In the genomic region with DNA sequence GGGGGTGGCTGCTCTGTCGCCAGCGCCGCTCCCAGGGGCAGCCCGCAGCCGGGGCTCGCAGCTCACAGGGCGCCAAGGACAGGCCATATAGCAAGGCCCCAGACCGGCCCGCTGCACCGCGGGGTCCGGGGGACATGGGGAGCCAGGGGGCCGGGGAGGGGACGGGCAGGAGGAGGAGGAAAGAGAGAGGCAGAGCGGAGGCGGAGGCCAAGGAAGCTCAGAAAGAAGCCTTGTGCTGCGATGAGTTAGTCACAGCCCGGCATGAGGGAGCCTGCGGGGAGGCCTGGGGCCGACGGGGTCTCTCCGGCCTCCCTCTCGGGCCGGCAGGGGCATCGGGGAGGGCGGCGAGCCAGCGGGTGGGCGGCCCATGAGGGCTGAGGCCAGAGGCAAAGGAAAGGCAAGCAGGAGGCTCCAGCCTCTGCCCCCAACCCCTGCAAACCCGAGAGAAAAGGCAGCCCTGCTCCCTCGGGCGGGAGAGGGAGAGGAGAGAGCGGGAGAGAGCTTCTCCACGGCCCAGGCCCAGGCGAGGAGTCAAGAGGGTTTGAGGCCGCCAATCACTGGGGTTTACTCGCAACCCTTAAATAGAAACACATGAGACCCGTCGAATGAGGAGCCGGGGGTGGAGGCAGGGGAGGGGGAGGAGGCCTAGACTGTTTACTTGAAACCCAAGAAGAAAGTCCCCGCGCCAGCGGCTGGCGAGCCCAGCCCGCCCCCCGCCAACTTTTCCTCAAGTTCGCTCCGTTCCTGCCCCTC, we compare ENCODE assay signal across 8 cellular contexts.
A peak's percentile ranks its signal among the peaks of the same experiment; 100 is the strongest.
DNase-seq lines count a peak whose midpoint lies in the region; ATAC-seq, FAIRE-seq and TF ChIP-seq lines count a peak whose summit lies in the region.

No MANE protein-coding gene starts in this region.

- H3K36me3 ChIP-seq in breast epithelium (no peaks in the 10 kb centered on the region), keratinocyte (ENCODE audit: control insufficient read depth in 2 of 2, extremely low read depth in 1 of 2, insufficient read depth in 2 of 2, low read length in 2 of 2) (peaks cover 39 to 60% of the 10 kb centered on the region in 2 experiments)

- TF ChIP-seq CTCF in AG10803 (conservative IDR thresholded peaks at IDR 0.05; ENCODE audit: low read length), result no peak
- no peak for TF ChIP-seq CTCF in breast epithelium (IDR thresholded peaks at IDR 0.05)
- no peak for TF ChIP-seq CTCF in keratinocyte (optimal IDR thresholded peaks at IDR 0.05 in 1 of 3, IDR thresholded peaks at IDR 0.05 in 1 of 3, conservative IDR thresholded peaks at IDR 0.05 in 1 of 3; ENCODE audit: extremely low read depth in 1 of 3, insufficient read depth in 2 of 3, low read length in 3 of 3)

- ATAC-seq in T-helper 17 cell, result peak; percentile 83

- peak overlapping the region; percentile 91 for H3K4me3 Mint-ChIP-seq in T-helper 17 cell

- peak overlapping the region; percentile 83 for H3K4me3 ChIP-seq in AG10803 (ENCODE audit: low read length)
- H3K4me3 ChIP-seq in breast epithelium, result peak overlapping the region; percentile 61 to 89 (median 65)
- H3K4me3 ChIP-seq in keratinocyte (ENCODE audit: control insufficient read depth in 2 of 3, extremely low read depth in 1 of 3, insufficient read depth in 2 of 3, low read depth in 1 of 3, low read length in 3 of 3), result peak overlapping the region in 1 of 3 experiments; percentile 17

- H3K9me1 ChIP-seq in keratinocyte (ENCODE audit: control insufficient read depth, extremely low read depth, insufficient read depth, low read length), result no peaks in the 10 kb centered on the region

- H3K27ac ChIP-seq in breast epithelium, result peak overlapping the region; percentile 94 to 97
- peak overlapping the region; percentile 41 for H3K27ac ChIP-seq in keratinocyte (ENCODE audit: control insufficient read depth, insufficient read depth, low read length)

- peak overlapping the region; percentile 47 for H3K9ac ChIP-seq in keratinocyte (ENCODE audit: control insufficient read depth, extremely low read depth, insufficient read depth, low read length)

- H3K79me2 ChIP-seq in keratinocyte (ENCODE audit: control insufficient read depth, insufficient read depth, low read length), result peaks cover 58% of the 10 kb centered on the region

- intact Hi-C loops in breast epithelium (cut with DNase I; ENCODE audit: low total_unique reads), result no loop called here

- POLR2A ChIA-PET in HEK293T (lab: Yijun Ruan, JAX), result interaction anchor here (0.6 to 2.3 kb wide), 15 partner anchors 9 to 111 kb away, joined by 3 to 16 read pairs (median 3); no protein-coding TSS in a partner anchor

- DNase-seq in AG10803 (ENCODE audit: low read depth) (peak; percentile 95), HEK293T (ENCODE audit: extremely low spot score) (peak; percentile 82), T-helper 17 cell (peak; percentile 27 to 55 (median 40)), breast epithelium (ENCODE audit: low spot score in 2 of 2) (peak; percentile 73 to 89), keratinocyte (ENCODE audit: low read depth, low spot score) (no peak), NAMALWA (ENCODE audit: low spot score) (no peak), midbrain (lab: John Stamatoyannopoulos, UW) (no peak)
- DNase-seq in stimulated activated CD4-positive, alpha-beta T cell treated with anti-CD3 and anti-CD28 coated beads, Interleukin-2, amount 100 ng/mL, for 24 hours, result peak; percentile 39

- peak; percentile 64 for TF ChIP-seq POLR2A in breast epithelium (IDR thresholded peaks at IDR 0.05)

- H3K9me3 ChIP-seq in T-helper 17 cell (ENCODE audit: control insufficient read depth, low read length, poor library complexity, severe bottlenecking) (no peaks in the 10 kb centered on the region), breast epithelium (no peaks in the 10 kb centered on the region), keratinocyte (ENCODE audit: control insufficient read depth, low read depth, low read length) (no peaks in the 10 kb centered on the region)

- H3K4me1 ChIP-seq in breast epithelium (peaks cover 8 to 16% of the 10 kb centered on the region in 2 donors), keratinocyte (ENCODE audit: control insufficient read depth, extremely low read depth, insufficient read depth, low read length) (peaks cover 20% of the 10 kb centered on the region)

- H3K27me3 Mint-ChIP-seq in T-helper 17 cell, result no peaks in the 10 kb centered on the region

- dilution Hi-C loops in keratinocyte (cut with MboI; ENCODE audit: extremely low pct_ligation_motif_present, low sequenced_read_pairs), result no loop called here

- peak overlapping the region; percentile 80 for H3K27ac Mint-ChIP-seq in T-helper 17 cell

- H2AFZ ChIP-seq in keratinocyte (ENCODE audit: control insufficient read depth, low read length), result no peak overlapping the region

- no peak for FAIRE-seq in keratinocyte (lab: Jason Lieb, UNC)

- peaks cover 19% of the 10 kb centered on the region for H3K4me1 Mint-ChIP-seq in T-helper 17 cell

- peaks cover 2% of the 10 kb centered on the region for H3K36me3 Mint-ChIP-seq in T-helper 17 cell (ENCODE audit: low read depth)

- H3K27me3 ChIP-seq in breast epithelium (no peaks in the 10 kb centered on the region), keratinocyte (ENCODE audit: control insufficient read depth, extremely low read depth, insufficient read depth, low read length) (no peaks in the 10 kb centered on the region)

- CTCF ChIA-PET in HEK293T (lab: Yijun Ruan, JAX), result interaction anchor here (0.6 to 1.7 kb wide), 3 partner anchors 25 to 218 kb away, joined by 3 to 11 read pairs (median 4); no protein-coding TSS in a partner anchor

- H4K20me1 ChIP-seq in keratinocyte (ENCODE audit: control insufficient read depth, extremely low read depth, insufficient read depth, low read length), result peaks cover 7% of the 10 kb centered on the region

- peak overlapping the region; percentile 29 for H3K4me2 ChIP-seq in keratinocyte (ENCODE audit: control insufficient read depth, extremely low read depth, insufficient read depth, low read depth, low read length)

TF ChIP-seq in HEK293T, 16 proteins besides CTCF, POLR2A, EP300 and RAD21:
- TF ChIP-seq FOXK2 (IDR thresholded peaks at IDR 0.05), result no peak
- TF ChIP-seq SP1 (IDR thresholded peaks at IDR 0.05), result no peak
- no peak for TF ChIP-seq SUZ12 (IDR thresholded peaks at IDR 0.05)
- TF ChIP-seq, protein P1, sequence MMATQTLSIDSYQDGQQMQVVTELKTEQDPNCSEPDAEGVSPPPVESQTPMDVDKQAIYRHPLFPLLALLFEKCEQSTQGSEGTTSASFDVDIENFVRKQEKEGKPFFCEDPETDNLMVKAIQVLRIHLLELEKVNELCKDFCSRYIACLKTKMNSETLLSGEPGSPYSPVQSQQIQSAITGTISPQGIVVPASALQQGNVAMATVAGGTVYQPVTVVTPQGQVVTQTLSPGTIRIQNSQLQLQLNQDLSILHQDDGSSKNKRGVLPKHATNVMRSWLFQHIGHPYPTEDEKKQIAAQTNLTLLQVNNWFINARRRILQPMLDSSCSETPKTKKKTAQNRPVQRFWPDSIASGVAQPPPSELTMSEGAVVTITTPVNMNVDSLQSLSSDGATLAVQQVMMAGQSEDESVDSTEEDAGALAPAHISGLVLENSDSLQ (IDR thresholded peaks at IDR 0.05), result peak; percentile 91
- TF ChIP-seq FOXM1 (IDR thresholded peaks at IDR 0.05; ENCODE audit: borderline replicate concordance), result no peak
- no peak for TF ChIP-seq BHLHE40 (IDR thresholded peaks at IDR 0.05; ENCODE audit: borderline replicate concordance)
- no peak for TF ChIP-seq ARNT (IDR thresholded peaks at IDR 0.05)
- no peak for TF ChIP-seq CTBP1 (IDR thresholded peaks at IDR 0.05; ENCODE audit: borderline replicate concordance)
- TF ChIP-seq L3MBTL2 (conservative IDR thresholded peaks at IDR 0.05), result peak; percentile 70
- TF ChIP-seq ELF4 (IDR thresholded peaks at IDR 0.05), result 0 out of 2 replicates have a peak, but pooled peaks have one; percentile 12
- TF ChIP-seq TARDBP (IDR thresholded peaks at IDR 0.05), result no peak
- no peak for TF ChIP-seq FOXA1 (IDR thresholded peaks at IDR 0.05)
- no peak for TF ChIP-seq NFRKB (IDR thresholded peaks at IDR 0.05)
- no peak for TF ChIP-seq ZNF384 (IDR thresholded peaks at IDR 0.05)
- no peak for TF ChIP-seq HDGF (IDR thresholded peaks at IDR 0.05; ENCODE audit: borderline replicate concordance)
- TF ChIP-seq LEF1 (IDR thresholded peaks at IDR 0.05; ENCODE audit: borderline replicate concordance), result no peak

Comparison
In these comparisons a context has a peak if more than half of its experiments do, and no peak if none do; other contexts are left out.
1. DNase-seq: peak in AG10803 (single experiment), HEK293T (single experiment), T-helper 17 cell (3 of 3), breast epithelium (2 of 2) and stimulated activated CD4-positive, alpha-beta T cell treated with anti-CD3 and anti-CD28 coated beads, Interleukin-2, amount 100 ng/mL, for 24 hours (2 of 2); none in keratinocyte (single experiment), NAMALWA (single experiment) and midbrain (single experiment).